Comparison of ENCODE assay signal across 9 cellular contexts in genomic region chr10:46442681-46443275, GRCh38. TPM values are rescaled to one million over a fixed set of nuclear protein-coding genes. Genes with fewer than 3 reads are reported as not detected.
DNase-seq lines count a peak whose midpoint lies in the region; ATAC-seq, FAIRE-seq and TF ChIP-seq lines count a peak whose summit lies in the region.
"Not testable (repeated sequence)": the region's sequence is repeated elsewhere in the genome, so short reads cannot be mapped to it uniquely, and the experiment has no call there.
"Had no signal": no experiment of that assay in that cellular context is flagged by ENCODE, and none has a peak within 500 bp of the region (broad histone marks: within the 10 kb centered on the region; RNA-seq: fewer than 3 reads in every experiment).

No MANE protein-coding gene starts in this region.

- H3K27me3 ChIP-seq in BE2C; GM23248 (replicated peaks; ENCODE audit: insufficient read depth); keratinocyte (ENCODE audit: control insufficient read depth, extremely low read depth, insufficient read depth, low read length); rectal smooth muscle tissue (ENCODE audit: control insufficient read depth, insufficient read depth, low read length): not testable (repeated sequence)

- H3K9me1 ChIP-seq in keratinocyte (ENCODE audit: control insufficient read depth, extremely low read depth, insufficient read depth, low read length), result not testable (repeated sequence)

- DNase-seq in BE2C (peak; percentile 11), GM23248 (peak; percentile 2), fibroblast of villous mesenchyme (ENCODE audit: low read depth) (peak; percentile 1), left ventricle myocardium superior (peak; percentile 29)
- DNase-seq in keratinocyte (ENCODE audit: low read depth, low spot score), result not testable (repeated sequence)

- H3K4me3 ChIP-seq in BE2C (ENCODE audit: low read depth, low read length); GM23248; fibroblast of villous mesenchyme (ENCODE audit: low read depth, low read length); keratinocyte (ENCODE audit: control insufficient read depth in 2 of 3, extremely low read depth in 1 of 3, insufficient read depth in 2 of 3, low read depth in 1 of 3, low read length in 3 of 3); rectal smooth muscle tissue (ENCODE audit: low read length): not testable (repeated sequence)

- in situ Hi-C loops in GM23248 (cut with MboI), result not testable (repeated sequence)

- H4K20me1 ChIP-seq in GM23248 (ENCODE audit: insufficient read depth); keratinocyte (ENCODE audit: control insufficient read depth, extremely low read depth, insufficient read depth, low read length): not testable (repeated sequence)

- H3K9ac ChIP-seq in GM23248; keratinocyte (ENCODE audit: control insufficient read depth, extremely low read depth, insufficient read depth, low read length); rectal smooth muscle tissue (ENCODE audit: low read length): not testable (repeated sequence)

- not testable (repeated sequence) for H3F3A ChIP-seq in GM23248 (ENCODE audit: insufficient read depth)

- H3K4me1 ChIP-seq in BE2C; GM23248 (ENCODE audit: insufficient read depth); rectal smooth muscle tissue (ENCODE audit: control insufficient read depth, insufficient read depth, low read length): not testable (repeated sequence)
- H3K4me1 ChIP-seq in keratinocyte (ENCODE audit: control insufficient read depth, extremely low read depth, insufficient read depth, low read length), result peaks cover 10% of the 10 kb centered on the region

- H2AFZ ChIP-seq in GM23248; keratinocyte (ENCODE audit: control insufficient read depth, low read length): not testable (repeated sequence)

- TF ChIP-seq CTCF in BE2C (IDR thresholded peaks at IDR 0.05; ENCODE audit: low read depth, low read length); VCaP (conservative IDR thresholded peaks at IDR 0.05); fibroblast of villous mesenchyme (IDR thresholded peaks at IDR 0.05; ENCODE audit: insufficient read depth, low read depth, low read length); keratinocyte (optimal IDR thresholded peaks at IDR 0.05 in 1 of 3, IDR thresholded peaks at IDR 0.05 in 1 of 3, conservative IDR thresholded peaks at IDR 0.05 in 1 of 3; ENCODE audit: extremely low read depth in 1 of 3, insufficient read depth in 2 of 3, low read length in 3 of 3): not testable (repeated sequence)

- not testable (repeated sequence) for H3K27ac ChIP-seq in GM23248; keratinocyte (ENCODE audit: control insufficient read depth, insufficient read depth, low read length)
- H3K27ac ChIP-seq in VCaP (peak overlapping the region; percentile 71), rectal smooth muscle tissue (ENCODE audit: low read depth, low read length) (peak overlapping the region; percentile 48)

- dilution Hi-C loops in keratinocyte (cut with MboI; ENCODE audit: extremely low pct_ligation_motif_present, low sequenced_read_pairs), result not testable (repeated sequence)

- not testable (repeated sequence) for H3K9me3 ChIP-seq in BE2C; GM23248 (ENCODE audit: low read depth); keratinocyte (ENCODE audit: control insufficient read depth, low read depth, low read length)

- WGBS in GM23248 (ENCODE audit: low coverage in 1 of 2, low lambda C conversion rate in 2 of 2, missing lambda C conversion rate in 2 of 2), 2 experiments, result 52 to 53% methylated on average over 7 to 10 of the region's 10 CpGs

- intact Hi-C loops in left ventricle myocardium superior (cut with micrococcal nuclease), result not testable (repeated sequence)

- not testable (repeated sequence) for H3K36me3 ChIP-seq in BE2C; GM23248 (ENCODE audit: low read depth); keratinocyte (ENCODE audit: control insufficient read depth in 2 of 2, extremely low read depth in 1 of 2, insufficient read depth in 2 of 2, low read length in 2 of 2); rectal smooth muscle tissue (ENCODE audit: control insufficient read depth, insufficient read depth, low read length)

- H3K9me2 ChIP-seq in GM23248 (ENCODE audit: insufficient read depth), result not testable (repeated sequence)

- peak; percentile 9 for FAIRE-seq in keratinocyte (lab: Jason Lieb, UNC)

- not testable (repeated sequence) for H3K4me2 ChIP-seq in GM23248 (ENCODE audit: unreplicated experiment); keratinocyte (ENCODE audit: control insufficient read depth, extremely low read depth, insufficient read depth, low read depth, low read length)

- ATAC-seq in left ventricle myocardium superior, result peak; percentile 43

- H3K79me2 ChIP-seq in GM23248 (ENCODE audit: insufficient read depth); keratinocyte (ENCODE audit: control insufficient read depth, insufficient read depth, low read length): not testable (repeated sequence)

RNA-seq across cellular contexts. Expression of gene NPY4R, which starts 23.0 kb away (rescaled TPM):
- not detected for polyA plus RNA-seq in BE2C (2012; ENCODE audit: insufficient read depth, insufficient read length, low read depth)
- total RNA-seq in GM23248 (2014; rRNA removed; shearing (Covaris generic)), result not detected in 2 replicates
- polyA plus RNA-seq in GM23248 (2016; fragmentation: Nextera tagmentation; extraction: Ambion mirVana) (0.34 TPM in 1 of 2 replicates, not detected in the other), keratinocyte (0.37 to 1.4 TPM (median 0.80 TPM) in 3 replicates)
- total RNA-seq in fibroblast of villous mesenchyme (under 0.01 TPM in 1 of 2 replicates, not detected in the other), left ventricle myocardium superior (not detected)
- not detected for polyA plus RNA-seq in keratinocyte (2011; ENCODE audit: low read depth)
- 0.33 and 0.51 TPM in 2 replicates for polyA plus RNA-seq in keratinocyte (2011; cell fraction: cytosol; rRNA removed)
- 2.7 and 4.0 TPM in 2 replicates for polyA plus RNA-seq in keratinocyte (2011; cell fraction: nucleus; rRNA removed)
- polyA plus RNA-seq in keratinocyte (2012; ENCODE audit: low replicate concordance), result 0.19 and 0.37 TPM in 2 replicates
- polyA minus RNA-seq in keratinocyte, result 0.36 to 1.7 TPM (median 0.86 TPM) in 3 replicates
- polyA minus RNA-seq in keratinocyte (2011; cell fraction: cytosol; rRNA and poly(A)+ RNA removed), result 2.1 TPM
- 1.5 and 1.7 TPM in 2 replicates for polyA minus RNA-seq in keratinocyte (2011; cell fraction: nucleus; rRNA and poly(A)+ RNA removed)
- total RNA-seq: CD4-positive, alpha-beta memory T cell; HepG2 had no signal
- polyA plus RNA-seq: CD4-positive, alpha-beta memory T cell; HepG2 had no signal
